ENCODE assay signal across 30 cellular contexts in the genomic region with DNA sequence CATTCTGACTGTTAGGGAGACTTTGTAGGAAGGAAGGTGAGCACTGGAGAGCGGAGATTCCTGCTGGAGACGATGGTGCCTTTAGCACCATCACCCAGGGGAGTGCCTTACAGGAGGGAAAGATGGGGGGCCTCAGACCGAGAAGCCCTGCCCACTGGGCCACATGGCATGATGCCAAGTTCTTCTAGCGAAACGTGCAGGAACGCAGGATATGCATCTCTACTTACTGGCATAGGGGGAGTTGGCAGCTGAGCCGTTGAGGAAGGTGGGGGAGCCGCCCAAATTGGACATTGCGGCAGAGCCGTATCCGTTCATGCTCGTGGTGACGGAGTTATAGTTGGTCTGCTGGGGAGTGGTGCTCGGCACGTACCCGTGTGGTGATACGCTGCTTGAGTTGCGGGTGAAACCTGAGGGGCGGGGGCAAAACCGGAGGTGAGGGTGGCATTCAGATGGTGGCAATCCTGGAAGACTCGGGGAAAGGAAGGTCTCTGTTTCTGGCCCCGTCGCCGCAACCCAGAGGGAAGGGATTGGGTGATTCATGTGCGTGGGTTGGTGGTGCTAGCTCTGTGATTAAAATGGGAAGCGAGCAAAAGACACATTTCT.
"Had no signal": no experiment of that assay in that cellular context is flagged by ENCODE, and none has a peak within 500 bp of the region (broad histone marks: within the 10 kb centered on the region; RNA-seq: fewer than 3 reads in every experiment).

No MANE protein-coding gene starts in this region.

- H3K36me3 ChIP-seq: ovary had no signal

- H3K27ac Mint-ChIP-seq: natural killer cell treated with Interleukin-12 subunit alpha and Interleukin-12 subunit beta and Interleukin-15 and Interleukin-18, amount 100 ng/mL, for 72 hours; nephron progenitor cell; progenitor cell of endocrine pancreas; stimulated activated memory B cell treated with anti-CD40 and anti-IgM and Interleukin-4, amounts not matched to agents 10 μg/mL and 1 μg/mL and 100 μg/mL, for 72 hours; stimulated activated naive CD8-positive, alpha-beta T cell treated with anti-CD3 and anti-CD28 coated beads, Interleukin-15, amount 100 ng/mL, for 72 hours had no signal

- FAIRE-seq: urothelium cell line had no signal

- H3K36me3 Mint-ChIP-seq: natural killer cell treated with Interleukin-12 subunit alpha and Interleukin-12 subunit beta and Interleukin-15 and Interleukin-18, amount 100 ng/mL, for 72 hours had no signal

- ATAC-seq: naive thymus-derived CD8-positive, alpha-beta T cell; natural killer cell treated with Interleukin-12 subunit alpha and Interleukin-12 subunit beta and Interleukin-15 and Interleukin-18, amount 100 ng/mL, for 72 hours; psoas muscle; right cardiac atrium; sciatic nerve; stimulated activated memory B cell treated with anti-CD40 and anti-IgM and Interleukin-4, amounts not matched to agents 10 μg/mL and 1 μg/mL and 100 μg/mL, for 72 hours; stimulated activated naive CD8-positive, alpha-beta T cell treated with anti-CD3 and anti-CD28 coated beads, Interleukin-15, amount 100 ng/mL, for 72 hours; stimulated activated naive CD8-positive, alpha-beta T cell treated with anti-CD3 and anti-CD28 coated beads, Interleukin-15, Interleukin-2, amounts not matched to agents 100 U/mL and 50 U/mL, for 24 hours had no signal

- H3K4me1 Mint-ChIP-seq: naive thymus-derived CD8-positive, alpha-beta T cell; stimulated activated naive CD8-positive, alpha-beta T cell treated with anti-CD3 and anti-CD28 coated beads, Interleukin-15, amount 100 ng/mL, for 72 hours had no signal

- H3K27me3 ChIP-seq: ovary, spleen, thyroid gland, tibial nerve, upper lobe of left lung, vagina had no signal

- H3K4me3 Mint-ChIP-seq: naive thymus-derived CD8-positive, alpha-beta T cell; natural killer cell treated with Interleukin-12 subunit alpha and Interleukin-12 subunit beta and Interleukin-15 and Interleukin-18, amount 100 ng/mL, for 72 hours; nephron progenitor cell; neural crest cell; stimulated activated memory B cell treated with anti-CD40 and anti-IgM and Interleukin-4, amounts not matched to agents 10 μg/mL and 1 μg/mL and 100 μg/mL, for 72 hours; stimulated activated naive CD8-positive, alpha-beta T cell treated with anti-CD3 and anti-CD28 coated beads, Interleukin-15, amount 100 ng/mL, for 72 hours had no signal

- H3K79me2 ChIP-seq: parathyroid adenoma had no signal

- H2AFZ ChIP-seq: parathyroid adenoma had no signal

- H3K4me2 ChIP-seq: smooth muscle cell had no signal

- H3K4me1 ChIP-seq: parathyroid adenoma, psoas muscle, spleen, thyroid gland, tibial nerve, upper lobe of left lung, vagina had no signal

- H3K4me3 ChIP-seq: ovary, psoas muscle, skin epidermis, smooth muscle cell, spleen, thoracic aorta, thyroid gland, tibial nerve, upper lobe of left lung, vagina had no signal

- H3K9ac ChIP-seq: parathyroid adenoma had no signal

- H3K27ac ChIP-seq: ovary, parathyroid adenoma, psoas muscle, skin epidermis, spleen, thoracic aorta, thyroid gland, tibial nerve, upper lobe of left lung, vagina had no signal

- H3K9me3 ChIP-seq: ovary, psoas muscle, thoracic aorta, thyroid gland, vagina had no signal

- DNase-seq: naive thymus-derived CD8-positive, alpha-beta T cell; nephron progenitor cell; occipital lobe; ovary; psoas muscle; spleen; stimulated activated CD4-positive, alpha-beta T cell treated with anti-CD3 and anti-CD28 coated beads, Interleukin-12 subunit alpha, Interleukin-12 subunit beta, amount 100 ng/mL, for 4 hours; stimulated activated CD4-positive, alpha-beta T cell treated with anti-CD3 and anti-CD28 coated beads, Interleukin-1b, Interleukin-23, amount 100 ng/mL, for 48 hours; stimulated activated CD4-positive, alpha-beta T cell treated with anti-CD3 and anti-CD28 coated beads, Interleukin-4, amount 100 ng/mL, for 1 hour; stimulated activated CD4-positive, alpha-beta T cell treated with anti-CD3 and anti-CD28 coated beads, Interleukin-4, amount 100 ng/mL, for 4 hours; stimulated activated CD8-positive, alpha-beta memory T cell treated with anti-CD3 and anti-CD28 coated beads, Interleukin-4, amount 100 ng/mL, for 48 hours; stimulated activated naive CD4-positive, alpha-beta T cell; stimulated activated naive CD8-positive, alpha-beta T cell treated with anti-CD3 and anti-CD28 coated beads, Interleukin-15, amount 100 ng/mL, for 72 hours; stimulated activated naive CD8-positive, alpha-beta T cell treated with anti-CD3 and anti-CD28 coated beads, Interleukin-15, Interleukin-2, amounts not matched to agents 100 U/mL and 50 U/mL, for 24 hours; thyroid gland; trophoblast cell had no signal

- H3K27me3 Mint-ChIP-seq: stimulated activated memory B cell treated with anti-CD40 and anti-IgM and Interleukin-4, amounts not matched to agents 10 μg/mL and 1 μg/mL and 100 μg/mL, for 72 hours had no signal
